ENCODE assay signal across 9 cellular contexts in genomic region chr6:110185879-110186278, GRCh38. TPM values are rescaled to one million over a fixed set of nuclear protein-coding genes. Genes with fewer than 3 reads are reported as not detected.
DNase-seq lines count a peak whose midpoint lies in the region; ATAC-seq and TF ChIP-seq lines count a peak whose summit lies in the region.
"Had no signal": no experiment of that assay in that cellular context is flagged by ENCODE, and none has a peak within 500 bp of the region (broad histone marks: within the 10 kb centered on the region; RNA-seq: fewer than 3 reads in every experiment).

No MANE protein-coding gene starts in this region.

- no TSS peak for BruUV-seq in A673 (replicated peaks; lab: Mats Ljungman, UMichigan)

- DNase-seq in A673 (ENCODE audit: low spot score) (no peak), OCI-M1 (lab: John Stamatoyannopoulos, UW) (peak; percentile 40), GM03348 (ENCODE audit: low spot score) (no peak), progenitor cell of endocrine pancreas (ENCODE audit: low spot score, unreplicated experiment) (no peak), CD1c-positive myeloid dendritic cell (ENCODE audit: extremely low spot score) (no peak), RKO (ENCODE audit: low spot score) (no peak)
- DNase-seq: activated CD4-positive, alpha-beta T cell treated with anti-CD3 and anti-CD28 coated beads, Interleukin-2, amount 50 U/mL, for 1 hour had no signal

- peaks cover 40% of the 10 kb centered on the region for H3K4me1 ChIP-seq in A673 (ENCODE audit: insufficient read depth, low read length, poor library complexity, severe bottlenecking)

- H3K9me3 Mint-ChIP-seq in progenitor cell of endocrine pancreas (ENCODE audit: low read depth): no peaks in the 10 kb centered on the region

- intact Hi-C loops in A673 (cut with micrococcal nuclease; ENCODE audit: unreplicated experiment): loop anchor here (10.0 kb wide), 1 partner anchor 169 kb away; the partner anchor contains the start of gene METTL24

- peaks cover 2% of the 10 kb centered on the region for H3K4me1 Mint-ChIP-seq in progenitor cell of endocrine pancreas (ENCODE audit: low read depth)

- CTCF ChIA-PET in A673 (lab: Charles Lee): no interaction called here

- H3K27me3 Mint-ChIP-seq in progenitor cell of endocrine pancreas: no peaks in the 10 kb centered on the region

- ATAC-seq in GM18868 (IDR thresholded peaks at IDR 0.05; ENCODE audit: unreplicated experiment): peak; percentile 64
- ATAC-seq in HG02763 (IDR thresholded peaks at IDR 0.05; ENCODE audit: unreplicated experiment): peak; percentile 52

- H3K27me3 ChIP-seq in A673 (replicated peaks; ENCODE audit: insufficient read depth, low read depth, low read length, poor library complexity): no peaks in the 10 kb centered on the region

- no peak for TF ChIP-seq CTCF in A673 (conservative IDR thresholded peaks at IDR 0.05; ENCODE audit: low read depth, low read length)
- no peak for TF ChIP-seq CTCF in progenitor cell of endocrine pancreas (IDR thresholded peaks at IDR 0.05; ENCODE audit: unreplicated experiment)

- no peaks in the 10 kb centered on the region for H3K9me3 ChIP-seq in A673 (ENCODE audit: low read depth, low read length, poor library complexity, severe bottlenecking)

- H3K4me3 Mint-ChIP-seq in progenitor cell of endocrine pancreas (ENCODE audit: low read depth): no peak overlapping the region

- H3K27ac Mint-ChIP-seq in progenitor cell of endocrine pancreas: no peak overlapping the region

- no peaks in the 10 kb centered on the region for H3K36me3 ChIP-seq in A673 (ENCODE audit: insufficient read depth, low read length, poor library complexity, severe bottlenecking)

- peak overlapping the region; percentile 51 for H3K27ac ChIP-seq in A673 (ENCODE audit: low read depth, low read length, poor library complexity, severe bottlenecking)

- peak overlapping the region; percentile 16 for H3K4me3 ChIP-seq in A673 (ENCODE audit: low read depth, low read length, poor library complexity, severe bottlenecking)

- POLR2A ChIA-PET in A673 (lab: Charles Lee; ENCODE audit: low non-redundant PET): no interaction called here

- no peaks in the 10 kb centered on the region for H3K36me3 Mint-ChIP-seq in progenitor cell of endocrine pancreas (ENCODE audit: insufficient read depth)

RNA-seq across cellular contexts. Expression of gene CDC40, which starts 5.7 kb away (rescaled TPM):
- total RNA-seq in A673 (2021): 47.7 and 50.9 TPM in 2 replicates
- total RNA-seq in progenitor cell of endocrine pancreas: 21.5 and 24.9 TPM in 2 replicates

RNA-seq across cellular contexts. Expression of gene WASF1, which starts 6.4 kb away (rescaled TPM):
- 159 and 165 TPM in 2 replicates for total RNA-seq in A673 (2021)
- total RNA-seq in progenitor cell of endocrine pancreas: 45.6 and 46.4 TPM in 2 replicates
